14 cellular contexts compared by ENCODE assay signal in the genomic region with DNA sequence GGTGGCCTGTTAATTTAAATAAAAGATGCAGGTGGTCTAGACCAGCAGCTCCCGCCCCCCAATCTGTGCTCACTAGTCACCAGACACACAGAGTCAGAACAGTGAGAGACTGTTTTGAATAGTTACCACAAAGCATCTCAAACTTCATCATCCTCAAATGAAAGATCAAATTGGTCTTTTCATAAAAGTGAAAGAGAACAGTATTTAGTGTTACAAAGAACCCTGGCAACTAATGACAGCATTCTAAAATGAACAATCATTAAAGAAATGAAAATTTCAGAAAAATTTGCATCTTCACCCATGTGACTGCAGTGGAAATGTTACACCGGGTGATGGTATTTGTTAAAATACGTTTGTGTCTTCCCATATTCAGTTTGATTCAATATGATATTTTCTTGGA.
DNase-seq lines count a peak whose midpoint lies in the region; ATAC-seq and TF ChIP-seq lines count a peak whose summit lies in the region.
"Had no signal": no experiment of that assay in that cellular context is flagged by ENCODE, and none has a peak within 500 bp of the region (broad histone marks: within the 10 kb centered on the region; RNA-seq: fewer than 3 reads in every experiment).

No MANE protein-coding gene starts in this region.

- no peaks in the 10 kb centered on the region for H3K4me1 Mint-ChIP-seq in T-helper 17 cell

- H3K27me3 Mint-ChIP-seq in T-helper 17 cell: peaks cover 31% of the 10 kb centered on the region

- H3K36me3 ChIP-seq in GM06990 (ENCODE audit: control insufficient read depth, insufficient read depth, low read length): no peaks in the 10 kb centered on the region
- H3K36me3 ChIP-seq: left lung, Peyer's patch had no signal

- no peaks in the 10 kb centered on the region for H3K27me3 ChIP-seq in GM06990 (replicated peaks; ENCODE audit: control insufficient read depth, insufficient read depth, low read length)
- H3K27me3 ChIP-seq: left lung, Peyer's patch had no signal

- ATAC-seq in GM18907 (IDR thresholded peaks at IDR 0.05; ENCODE audit: unreplicated experiment) (peak; percentile 49), HG02678 (IDR thresholded peaks at IDR 0.05; ENCODE audit: unreplicated experiment) (peak; percentile 43), HG03469 (IDR thresholded peaks at IDR 0.05; ENCODE audit: unreplicated experiment) (peak; percentile 30), T-helper 17 cell (no peak)
- ATAC-seq: left lung had no signal

- no peaks in the 10 kb centered on the region for H3K9me3 ChIP-seq in T-helper 17 cell (ENCODE audit: control insufficient read depth, low read length, poor library complexity, severe bottlenecking)
- H3K9me3 ChIP-seq: left lung, Peyer's patch had no signal

- H3K4me3 ChIP-seq in GM06990 (replicated peaks; ENCODE audit: low read depth, low read length): peak overlapping the region; percentile 20
- H3K4me3 ChIP-seq: left lung, Peyer's patch had no signal

- no peak overlapping the region for H3K27ac Mint-ChIP-seq in T-helper 17 cell

- H3K4me3 Mint-ChIP-seq in T-helper 17 cell: no peak overlapping the region

- DNase-seq in GM06990 (ENCODE audit: extremely low read depth, insufficient read length): no peak
- no peak for DNase-seq in NCI-H345 treated with DMSO at 0.1 percent for 48 hours (lab: John Stamatoyannopoulos, UW; ENCODE audit: unreplicated experiment)
- DNase-seq in iPS-NIHi7 (ENCODE audit: extremely low spot score): no peak
- no peak for DNase-seq in T-helper 17 cell
- DNase-seq in activated CD4-positive, CD25-positive, alpha-beta regulatory T cell (lab: John Stamatoyannopoulos, UW): no peak
- DNase-seq: activated naive CD4-positive, alpha-beta T cell treated with Interleukin-2 at 50 U/mL for 16 hours; foreskin melanocyte; GOT3; left lung; NCI-H2107; Peyer's patch had no signal

- no peaks in the 10 kb centered on the region for H3K36me3 Mint-ChIP-seq in T-helper 17 cell (ENCODE audit: low read depth)

- TF ChIP-seq CTCF in GM06990 (IDR thresholded peaks at IDR 0.05; ENCODE audit: insufficient read depth, low read length, poor library complexity, severe bottlenecking): no peak
